Comparison of ENCODE assay signal across 12 cellular contexts in genomic region chr14:39768579-39768978, GRCh38.
DNase-seq lines count a peak whose midpoint lies in the region; ATAC-seq lines count a peak whose summit lies in the region.
"Had no signal": no experiment of that assay in that cellular context is flagged by ENCODE, and none has a peak within 500 bp of the region (broad histone marks: within the 10 kb centered on the region; RNA-seq: fewer than 3 reads in every experiment).

No MANE protein-coding gene starts in this region.

- DNase-seq in kidney tubule cell (ENCODE audit: low spot score) (peak; percentile 12), NCI-H82 (lab: John Stamatoyannopoulos, UW) (no peak), cortex of kidney (lab: John Stamatoyannopoulos, UW) (no peak)
- DNase-seq in activated CD4-positive, alpha-beta T cell treated with anti-CD3 and anti-CD28 coated beads for 4 hours = no peak
- DNase-seq: effector CD8-positive, alpha-beta T cell; PC-9; right cardiac atrium had no signal

- ATAC-seq in GM18508 (IDR thresholded peaks at IDR 0.05; ENCODE audit: insufficient read depth, unreplicated experiment) = peak; percentile 70
- peak; percentile 63 for ATAC-seq in GM19452 (IDR thresholded peaks at IDR 0.05; ENCODE audit: unreplicated experiment)
- ATAC-seq in HG03378 (IDR thresholded peaks at IDR 0.05; ENCODE audit: unreplicated experiment) = peak; percentile 72
- ATAC-seq: natural killer cell treated with Interleukin-12 subunit alpha and Interleukin-12 subunit beta and Interleukin-15 and Interleukin-18, amount 100 ng/mL, for 72 hours; right cardiac atrium; SK-N-SH treated with all-trans-retinoic acid at 6 μM for 48 hours had no signal
